ENCODE assay signal across 22 cellular contexts in genomic region chrX:24799078-24799477, GRCh38.
"Had no signal": no experiment of that assay in that cellular context is flagged by ENCODE, and none has a peak within 500 bp of the region (broad histone marks: within the 10 kb centered on the region; RNA-seq: fewer than 3 reads in every experiment).

No MANE protein-coding gene starts in this region.

- H3K36me3 ChIP-seq: esophagus muscularis mucosa, ovary, tibial nerve had no signal

- H3K4me3 ChIP-seq: esophagus muscularis mucosa, ovary, tibial nerve had no signal

- ATAC-seq: foreskin keratinocyte; naive thymus-derived CD4-positive, alpha-beta T cell; T-helper 17 cell; WTC11 had no signal

- H3K9me3 ChIP-seq: esophagus muscularis mucosa, ovary, tibial nerve had no signal

- H3K4me1 ChIP-seq: foreskin keratinocyte, tibial nerve had no signal

- H3K27me3 ChIP-seq: esophagus muscularis mucosa, foreskin keratinocyte, ovary, tibial nerve had no signal

- DNase-seq: activated CD4-positive, alpha-beta memory T cell treated with anti-CD3 and anti-CD28 coated beads, Interleukin-2, amount 10 ng/mL, durations not matched to agents 7 days and 5 days; activated CD4-positive, alpha-beta T cell treated with anti-CD3 and anti-CD28 coated beads for 1 hour; activated CD4-positive, alpha-beta T cell treated with anti-CD3 and anti-CD28 coated beads, Interleukin-2, amount 10 ng/mL, durations not matched to agents 7 days and 5 days; activated CD8-positive, alpha-beta memory T cell treated with anti-CD3 and anti-CD28 coated beads, Interleukin-2, amount 50 U/mL, for 48 hours; activated gamma-delta T cell; activated naive CD4-positive, alpha-beta T cell treated with anti-CD3 and anti-CD28 coated beads, Interleukin-2, amount 10 ng/mL, durations not matched to agents 7 days and 5 days; activated naive CD8-positive, alpha-beta T cell treated with anti-CD3 and anti-CD28 coated beads, Interleukin-2, amount 10 ng/mL, durations not matched to agents 7 days and 5 days; activated T-cell treated with anti-CD3 and anti-CD28 coated beads, Interleukin-2, amount 50 U/mL, for 24 hours; dermis blood vessel endothelial cell; effector CD4-positive, alpha-beta T cell; foreskin keratinocyte; islet precursor cell; mammary epithelial cell; naive thymus-derived CD4-positive, alpha-beta T cell; ovary; stimulated activated CD4-positive, alpha-beta T cell treated with anti-CD3 and anti-CD28 coated beads, Interleukin-2, amount 100 ng/mL, for 48 hours; stimulated activated naive CD4-positive, alpha-beta T cell treated with Interleukin-2 at 50 U/mL for 16 hours; T-helper 17 cell; T1000 had no signal

- H3K27ac ChIP-seq: esophagus muscularis mucosa, foreskin keratinocyte, ovary, tibial nerve had no signal
